ENCODE assay signal across 8 cellular contexts in the genomic region with DNA sequence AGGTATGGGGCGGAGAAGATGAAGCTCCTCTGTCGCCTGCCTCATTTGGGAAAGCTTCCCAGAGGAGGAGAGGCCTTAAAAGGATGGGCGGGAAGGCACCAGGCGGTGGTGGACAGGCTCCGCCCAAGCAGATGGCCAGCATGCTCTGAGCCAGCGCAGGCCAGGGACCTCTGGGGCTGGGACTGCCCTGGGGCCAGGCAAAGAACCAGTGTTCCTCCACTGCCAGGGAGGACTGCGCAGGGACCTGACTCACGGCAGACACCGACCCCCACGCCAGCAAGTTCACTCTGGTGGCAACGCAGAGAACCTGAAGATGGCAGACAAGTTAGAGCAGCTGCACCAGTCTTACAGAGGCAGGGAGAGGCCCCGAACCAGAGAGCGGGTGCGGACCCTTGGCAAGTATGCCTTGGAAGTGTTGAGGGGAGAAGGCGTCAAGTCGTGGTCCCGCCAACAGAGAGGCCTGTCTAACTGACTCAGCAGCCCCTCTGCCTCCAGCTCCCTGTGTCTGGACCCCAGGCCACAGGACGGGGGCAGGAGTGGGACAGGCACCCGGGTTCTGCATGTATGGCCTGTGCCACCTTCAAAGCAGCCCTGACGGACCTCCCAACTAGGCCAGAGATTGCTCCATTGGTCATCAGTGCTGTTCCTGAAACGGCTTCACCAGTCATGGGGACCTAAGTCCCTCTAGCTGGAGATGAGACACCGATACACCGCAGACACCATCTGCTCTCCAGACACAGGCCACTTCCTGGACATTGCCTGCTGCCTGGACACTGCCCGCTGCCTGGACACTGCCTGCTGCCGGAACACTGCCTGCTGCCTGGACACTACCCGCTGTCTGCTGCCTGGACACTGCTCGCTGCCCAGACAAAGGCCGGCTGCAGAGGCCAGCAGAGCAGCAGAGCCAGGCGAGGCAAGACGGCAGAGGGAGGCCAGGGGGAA.
DNase-seq lines count a peak whose midpoint lies in the region; ATAC-seq and TF ChIP-seq lines count a peak whose summit lies in the region.

No MANE protein-coding gene starts in this region.

- DNase-seq in GM04504 (ENCODE audit: low read depth) (peak; percentile 88), left cardiac atrium (peak; percentile 84), COLO668 (lab: John Stamatoyannopoulos, UW; ENCODE audit: unreplicated experiment) (no peak), activated gamma-delta T cell (lab: John Stamatoyannopoulos, UW) (no peak)
- peak; percentile 1 for DNase-seq in activated CD8-positive, alpha-beta T cell treated with anti-CD3 and anti-CD28 coated beads for 36 hours

- H3K4me1 Mint-ChIP-seq in activated CD8-positive, alpha-beta T cell treated with anti-CD3 and anti-CD28 coated beads for 36 hours (ENCODE audit: low read depth): peaks cover 37% of the 10 kb centered on the region

- no peak overlapping the region for H3K27ac Mint-ChIP-seq in activated CD8-positive, alpha-beta T cell treated with anti-CD3 and anti-CD28 coated beads for 36 hours

- no peak overlapping the region for H3K4me3 Mint-ChIP-seq in activated CD8-positive, alpha-beta T cell treated with anti-CD3 and anti-CD28 coated beads for 36 hours

- H3K27me3 Mint-ChIP-seq in activated CD8-positive, alpha-beta T cell treated with anti-CD3 and anti-CD28 coated beads for 36 hours: peaks cover 12% of the 10 kb centered on the region

- no peak for TF ChIP-seq CTCF in activated CD8-positive, alpha-beta T cell treated with anti-CD3 and anti-CD28 coated beads for 36 hours (IDR thresholded peaks at IDR 0.05)

- intact Hi-C loops in activated CD8-positive, alpha-beta T cell treated with anti-CD3 and anti-CD28 coated beads for 36 hours (cut with micrococcal nuclease): no loop called here
- intact Hi-C loops in left cardiac atrium (cut with DNase I): no loop called here

- CTCF ChIA-PET in activated CD8-positive, alpha-beta T cell treated with anti-CD3 and anti-CD28 coated beads for 36 hours (lab: Charles Lee): interaction anchor here (0.9 to 1.7 kb wide), 3 partner anchors 10 to 28 kb away, joined by 3 to 4 read pairs (median 3); no protein-coding TSS in a partner anchor

- no peak for ATAC-seq in activated CD8-positive, alpha-beta T cell treated with anti-CD3 and anti-CD28 coated beads for 36 hours
- ATAC-seq in left cardiac atrium: peak; percentile 73 to 78
- no peak for ATAC-seq in HG03457 (IDR thresholded peaks at IDR 0.05; ENCODE audit: unreplicated experiment)
- no peak for ATAC-seq in GM21576 (IDR thresholded peaks at IDR 0.05; ENCODE audit: unreplicated experiment)

- POLR2A ChIA-PET in activated CD8-positive, alpha-beta T cell treated with anti-CD3 and anti-CD28 coated beads for 36 hours (lab: Charles Lee): interaction anchor here (0.6 to 2.4 kb wide), 7 partner anchors 9 to 69 kb away, joined by 3 to 11 read pairs (median 4); no protein-coding TSS in a partner anchor

- H3K4me3 ChIP-seq in skin epidermis: peak overlapping the region in 2 of 7 experiments; percentile 10 to 33

- H3K9me3 Mint-ChIP-seq in activated CD8-positive, alpha-beta T cell treated with anti-CD3 and anti-CD28 coated beads for 36 hours: no peaks in the 10 kb centered on the region

- peak overlapping the region in 20 of 21 experiments; percentile 69 to 91 (median 84) for H3K27ac ChIP-seq in skin epidermis

- peaks cover 3% of the 10 kb centered on the region for H3K36me3 Mint-ChIP-seq in activated CD8-positive, alpha-beta T cell treated with anti-CD3 and anti-CD28 coated beads for 36 hours (ENCODE audit: low read depth)

Comparison
In these comparisons a context has a peak if more than half of its experiments do, and no peak if none do; other contexts are left out.
1. DNase-seq: peak in GM04504 (single experiment), activated CD8-positive, alpha-beta T cell treated with anti-CD3 and anti-CD28 coated beads for 36 hours (single experiment) and left cardiac atrium (single experiment); none in COLO668 (single experiment) and activated gamma-delta T cell (single experiment).
2. ATAC-seq: peak in left cardiac atrium (2 of 2); none in activated CD8-positive, alpha-beta T cell treated with anti-CD3 and anti-CD28 coated beads for 36 hours (single experiment), HG03457 (single experiment) and GM21576 (single experiment).